1 cellular context compared by ENCODE assay signal in genomic region chr11:61682093-61682732, GRCh38.
TF ChIP-seq lines count a peak whose summit lies in the region.

No MANE protein-coding gene starts in this region.

TF ChIP-seq in HepG2, 621 proteins besides CTCF, POLR2A, EP300 and RAD21 (continued from another document and continues in another):
- TF ChIP-seq ZNF550 (CRISPR knock-in tag; IDR thresholded peaks at IDR 0.05; ENCODE audit: borderline replicate concordance) (0 out of 2 replicates have a peak, but pooled peaks have one; percentile 64), SUZ12 (IDR thresholded peaks at IDR 0.05; ENCODE audit: low read depth, low read length) (no peak), ZNF20 (CRISPR knock-in tag; IDR thresholded peaks at IDR 0.05) (no peak), RNF2 (conservative IDR thresholded peaks at IDR 0.05; ENCODE audit: low read depth) (peak; percentile 86), POLR2AphosphoS2 (IDR thresholded peaks at IDR 0.05; ENCODE audit: low read depth, low read length) (0 out of 2 replicates have a peak, but pooled peaks have one; percentile 13), SSRP1 (CRISPR knock-in tag; IDR thresholded peaks at IDR 0.05) (peak; percentile 73; the same call in 1 of the 2 replicates), CEBPG (CRISPR knock-in tag; IDR thresholded peaks at IDR 0.05) (0 out of 2 replicates have a peak, but pooled peaks have one; percentile 19), BCL3 (CRISPR knock-in tag; IDR thresholded peaks at IDR 0.05) (peak; percentile 82), NFYC (CRISPR knock-in tag; IDR thresholded peaks at IDR 0.05) (peak; percentile 67), ZNF546 (CRISPR knock-in tag; conservative IDR thresholded peaks at IDR 0.05) (no peak), ELF4 (CRISPR knock-in tag; IDR thresholded peaks at IDR 0.05; ENCODE audit: borderline replicate concordance) (peak; percentile 61; the same call in 1 of the 2 replicates), KDM2A (CRISPR knock-in tag; IDR thresholded peaks at IDR 0.05; ENCODE audit: borderline replicate concordance, low read depth) (peak; percentile 74), ZFP41 (CRISPR knock-in tag; IDR thresholded peaks at IDR 0.05; ENCODE audit: borderline replicate concordance) (no peak; the same call in 1 of the 2 replicates), ZSCAN12 (CRISPR knock-in tag; IDR thresholded peaks at IDR 0.05) (peak; percentile 81; the same call in 1 of the 2 replicates), ZNF562 (CRISPR knock-in tag; IDR thresholded peaks at IDR 0.05; ENCODE audit: borderline replicate concordance) (no peak), NR2C2 (CRISPR knock-in tag; IDR thresholded peaks at IDR 0.05; ENCODE audit: borderline replicate concordance) (peak; percentile 92), ARHGAP35 (CRISPR knock-in tag; IDR thresholded peaks at IDR 0.05; ENCODE audit: borderline replicate concordance) (no peak), NFAT5 (CRISPR knock-in tag; IDR thresholded peaks at IDR 0.05) (peak; percentile 74; the same call in 1 of the 2 replicates), ZNF598 (CRISPR knock-in tag; IDR thresholded peaks at IDR 0.05; ENCODE audit: borderline replicate concordance) (no peak), ZNF10 (CRISPR knock-in tag; IDR thresholded peaks at IDR 0.05; ENCODE audit: borderline replicate concordance, low read depth) (no peak), ARID5B (CRISPR knock-in tag; IDR thresholded peaks at IDR 0.05) (peak; percentile 89), ZNF75D (CRISPR knock-in tag; IDR thresholded peaks at IDR 0.05; ENCODE audit: borderline replicate concordance) (no peak), ZNF235 (CRISPR knock-in tag; IDR thresholded peaks at IDR 0.05; ENCODE audit: borderline replicate concordance) (no peak), FOXJ3 (CRISPR knock-in tag; IDR thresholded peaks at IDR 0.05; ENCODE audit: borderline replicate concordance) (peak; percentile 45; the same call in 1 of the 2 replicates), ZFP36L1 (CRISPR knock-in tag; IDR thresholded peaks at IDR 0.05) (0 out of 2 replicates have a peak, but pooled peaks have one; percentile 81), NR1H2 (CRISPR knock-in tag; IDR thresholded peaks at IDR 0.05; ENCODE audit: borderline replicate concordance, low read depth) (no peak), HMG20B (CRISPR knock-in tag; conservative IDR thresholded peaks at IDR 0.05) (peak; percentile 70; the same call in 1 of the 2 replicates)
- TF ChIP-seq, protein P1, sequence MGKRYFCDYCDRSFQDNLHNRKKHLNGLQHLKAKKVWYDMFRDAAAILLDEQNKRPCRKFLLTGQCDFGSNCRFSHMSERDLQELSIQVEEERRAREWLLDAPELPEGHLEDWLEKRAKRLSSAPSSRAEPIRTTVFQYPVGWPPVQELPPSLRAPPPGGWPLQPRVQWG (CRISPR knock-in tag; IDR thresholded peaks at IDR 0.05; ENCODE audit: borderline replicate concordance, low read depth), result no peak
- TF ChIP-seq, protein P2, sequence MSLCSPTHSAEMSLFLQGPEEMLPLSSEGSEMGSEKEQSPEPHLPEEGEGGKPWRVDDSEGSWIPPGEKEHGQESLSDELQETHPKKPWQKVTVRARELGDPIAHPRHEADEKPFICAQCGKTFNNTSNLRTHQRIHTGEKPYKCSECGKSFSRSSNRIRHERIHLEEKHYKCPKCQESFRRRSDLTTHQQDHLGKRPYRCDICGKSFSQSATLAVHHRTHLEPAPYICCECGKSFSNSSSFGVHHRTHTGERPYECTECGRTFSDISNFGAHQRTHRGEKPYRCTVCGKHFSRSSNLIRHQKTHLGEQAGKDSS (CRISPR knock-in tag; IDR thresholded peaks at IDR 0.05; ENCODE audit: borderline replicate concordance, low read depth), result peak; percentile 85
- TF ChIP-seq, protein P3, sequence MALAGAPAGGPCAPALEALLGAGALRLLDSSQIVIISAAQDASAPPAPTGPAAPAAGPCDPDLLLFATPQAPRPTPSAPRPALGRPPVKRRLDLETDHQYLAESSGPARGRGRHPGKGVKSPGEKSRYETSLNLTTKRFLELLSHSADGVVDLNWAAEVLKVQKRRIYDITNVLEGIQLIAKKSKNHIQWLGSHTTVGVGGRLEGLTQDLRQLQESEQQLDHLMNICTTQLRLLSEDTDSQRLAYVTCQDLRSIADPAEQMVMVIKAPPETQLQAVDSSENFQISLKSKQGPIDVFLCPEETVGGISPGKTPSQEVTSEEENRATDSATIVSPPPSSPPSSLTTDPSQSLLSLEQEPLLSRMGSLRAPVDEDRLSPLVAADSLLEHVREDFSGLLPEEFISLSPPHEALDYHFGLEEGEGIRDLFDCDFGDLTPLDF (CRISPR knock-in tag; IDR thresholded peaks at IDR 0.05), result no peak
- TF ChIP-seq, protein P4, sequence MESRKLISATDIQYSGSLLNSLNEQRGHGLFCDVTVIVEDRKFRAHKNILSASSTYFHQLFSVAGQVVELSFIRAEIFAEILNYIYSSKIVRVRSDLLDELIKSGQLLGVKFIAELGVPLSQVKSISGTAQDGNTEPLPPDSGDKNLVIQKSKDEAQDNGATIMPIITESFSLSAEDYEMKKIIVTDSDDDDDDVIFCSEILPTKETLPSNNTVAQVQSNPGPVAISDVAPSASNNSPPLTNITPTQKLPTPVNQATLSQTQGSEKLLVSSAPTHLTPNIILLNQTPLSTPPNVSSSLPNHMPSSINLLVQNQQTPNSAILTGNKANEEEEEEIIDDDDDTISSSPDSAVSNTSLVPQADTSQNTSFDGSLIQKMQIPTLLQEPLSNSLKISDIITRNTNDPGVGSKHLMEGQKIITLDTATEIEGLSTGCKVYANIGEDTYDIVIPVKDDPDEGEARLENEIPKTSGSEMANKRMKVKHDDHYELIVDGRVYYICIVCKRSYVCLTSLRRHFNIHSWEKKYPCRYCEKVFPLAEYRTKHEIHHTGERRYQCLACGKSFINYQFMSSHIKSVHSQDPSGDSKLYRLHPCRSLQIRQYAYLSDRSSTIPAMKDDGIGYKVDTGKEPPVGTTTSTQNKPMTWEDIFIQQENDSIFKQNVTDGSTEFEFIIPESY (CRISPR knock-in tag; IDR thresholded peaks at IDR 0.05), result peak; percentile 70; the same call in 1 of the 2 replicates
- TF ChIP-seq, protein P5, sequence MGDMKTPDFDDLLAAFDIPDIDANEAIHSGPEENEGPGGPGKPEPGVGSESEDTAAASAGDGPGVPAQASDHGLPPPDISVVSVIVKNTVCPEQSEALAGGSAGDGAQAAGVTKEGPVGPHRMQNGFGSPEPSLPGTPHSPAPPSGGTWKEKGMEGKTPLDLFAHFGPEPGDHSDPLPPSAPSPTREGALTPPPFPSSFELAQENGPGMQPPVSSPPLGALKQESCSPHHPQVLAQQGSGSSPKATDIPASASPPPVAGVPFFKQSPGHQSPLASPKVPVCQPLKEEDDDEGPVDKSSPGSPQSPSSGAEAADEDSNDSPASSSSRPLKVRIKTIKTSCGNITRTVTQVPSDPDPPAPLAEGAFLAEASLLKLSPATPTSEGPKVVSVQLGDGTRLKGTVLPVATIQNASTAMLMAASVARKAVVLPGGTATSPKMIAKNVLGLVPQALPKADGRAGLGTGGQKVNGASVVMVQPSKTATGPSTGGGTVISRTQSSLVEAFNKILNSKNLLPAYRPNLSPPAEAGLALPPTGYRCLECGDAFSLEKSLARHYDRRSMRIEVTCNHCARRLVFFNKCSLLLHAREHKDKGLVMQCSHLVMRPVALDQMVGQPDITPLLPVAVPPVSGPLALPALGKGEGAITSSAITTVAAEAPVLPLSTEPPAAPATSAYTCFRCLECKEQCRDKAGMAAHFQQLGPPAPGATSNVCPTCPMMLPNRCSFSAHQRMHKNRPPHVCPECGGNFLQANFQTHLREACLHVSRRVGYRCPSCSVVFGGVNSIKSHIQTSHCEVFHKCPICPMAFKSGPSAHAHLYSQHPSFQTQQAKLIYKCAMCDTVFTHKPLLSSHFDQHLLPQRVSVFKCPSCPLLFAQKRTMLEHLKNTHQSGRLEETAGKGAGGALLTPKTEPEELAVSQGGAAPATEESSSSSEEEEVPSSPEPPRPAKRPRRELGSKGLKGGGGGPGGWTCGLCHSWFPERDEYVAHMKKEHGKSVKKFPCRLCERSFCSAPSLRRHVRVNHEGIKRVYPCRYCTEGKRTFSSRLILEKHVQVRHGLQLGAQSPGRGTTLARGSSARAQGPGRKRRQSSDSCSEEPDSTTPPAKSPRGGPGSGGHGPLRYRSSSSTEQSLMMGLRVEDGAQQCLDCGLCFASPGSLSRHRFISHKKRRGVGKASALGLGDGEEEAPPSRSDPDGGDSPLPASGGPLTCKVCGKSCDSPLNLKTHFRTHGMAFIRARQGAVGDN (CRISPR knock-in tag; IDR thresholded peaks at IDR 0.05), result peak; percentile 99
